8 cellular contexts compared by ENCODE assay signal in genomic region chr12:66189476-66189823, GRCh38. TPM values are rescaled to one million over a fixed set of nuclear protein-coding genes. Genes with fewer than 3 reads are reported as not detected.
A peak's percentile ranks its signal among the peaks of the same experiment; 100 is the strongest.
DNase-seq lines count a peak whose midpoint lies in the region; ATAC-seq and TF ChIP-seq lines count a peak whose summit lies in the region.

No MANE protein-coding gene starts in this region.

- H3K4me3 Mint-ChIP-seq in T-helper 1 cell treated with Interleukin-12 subunit alpha and Interleukin-12 subunit beta and Interleukin-4 antibody, amounts not matched to agents 30 μg/mL and 1 μg/mL, for 36 hours, result peak overlapping the region; percentile 63
- H3K4me3 Mint-ChIP-seq in stimulated activated memory B cell treated with anti-CD40 and anti-IgM and Interleukin-4, amounts not matched to agents 10 μg/mL and 1 μg/mL and 100 μg/mL, for 72 hours, result peak overlapping the region; percentile 28

- peaks cover 21% of the 10 kb centered on the region for H3K27me3 Mint-ChIP-seq in T-helper 1 cell treated with Interleukin-12 subunit alpha and Interleukin-12 subunit beta and Interleukin-4 antibody, amounts not matched to agents 30 μg/mL and 1 μg/mL, for 36 hours (ENCODE audit: low read depth)
- H3K27me3 Mint-ChIP-seq in stimulated activated memory B cell treated with anti-CD40 and anti-IgM and Interleukin-4, amounts not matched to agents 10 μg/mL and 1 μg/mL and 100 μg/mL, for 72 hours, result peaks cover 69% of the 10 kb centered on the region

- no peaks in the 10 kb centered on the region for H3K27me3 ChIP-seq in RWPE2 (ENCODE audit: insufficient read depth, poor library complexity, severe bottlenecking)
- no peaks in the 10 kb centered on the region for H3K27me3 ChIP-seq in right cardiac atrium (ENCODE audit: control insufficient read depth, insufficient read depth)

- peaks cover 34% of the 10 kb centered on the region for H3K4me1 Mint-ChIP-seq in T-helper 1 cell treated with Interleukin-12 subunit alpha and Interleukin-12 subunit beta and Interleukin-4 antibody, amounts not matched to agents 30 μg/mL and 1 μg/mL, for 36 hours (ENCODE audit: low read depth)
- H3K4me1 Mint-ChIP-seq in stimulated activated memory B cell treated with anti-CD40 and anti-IgM and Interleukin-4, amounts not matched to agents 10 μg/mL and 1 μg/mL and 100 μg/mL, for 72 hours, result peaks cover 12% of the 10 kb centered on the region

- no peak for TF ChIP-seq CTCF in RWPE2 (IDR thresholded peaks at IDR 0.05; ENCODE audit: poor library complexity, severe bottlenecking)

- no peak for ATAC-seq in RWPE2 (ENCODE audit: low read depth)
- ATAC-seq in right cardiac atrium, result no peak
- ATAC-seq in stimulated activated memory B cell treated with anti-CD40 and anti-IgM and Interleukin-4, amounts not matched to agents 10 μg/mL and 1 μg/mL and 100 μg/mL, for 72 hours, result no peak
- no peak for ATAC-seq in GM21717 (IDR thresholded peaks at IDR 0.05; ENCODE audit: unreplicated experiment)

- no peaks in the 10 kb centered on the region for H3K36me3 ChIP-seq in RWPE2 (ENCODE audit: low read depth)

- peaks cover 3% of the 10 kb centered on the region for H3K9me3 Mint-ChIP-seq in T-helper 1 cell treated with Interleukin-12 subunit alpha and Interleukin-12 subunit beta and Interleukin-4 antibody, amounts not matched to agents 30 μg/mL and 1 μg/mL, for 36 hours
- H3K9me3 Mint-ChIP-seq in stimulated activated memory B cell treated with anti-CD40 and anti-IgM and Interleukin-4, amounts not matched to agents 10 μg/mL and 1 μg/mL and 100 μg/mL, for 72 hours, result peaks cover 7% of the 10 kb centered on the region

- intact Hi-C loops in right cardiac atrium (cut with DNase I), result no loop called here

- H3K36me3 Mint-ChIP-seq in T-helper 1 cell treated with Interleukin-12 subunit alpha and Interleukin-12 subunit beta and Interleukin-4 antibody, amounts not matched to agents 30 μg/mL and 1 μg/mL, for 36 hours (ENCODE audit: low read depth), result peaks cover 6% of the 10 kb centered on the region
- peaks cover 9% of the 10 kb centered on the region for H3K36me3 Mint-ChIP-seq in stimulated activated memory B cell treated with anti-CD40 and anti-IgM and Interleukin-4, amounts not matched to agents 10 μg/mL and 1 μg/mL and 100 μg/mL, for 72 hours

- H3K27ac ChIP-seq in RWPE2 (ENCODE audit: poor library complexity, severe bottlenecking) (no peak overlapping the region), right cardiac atrium (ENCODE audit: low read length) (peak overlapping the region; percentile 84)

- H3K27ac Mint-ChIP-seq in T-helper 1 cell treated with Interleukin-12 subunit alpha and Interleukin-12 subunit beta and Interleukin-4 antibody, amounts not matched to agents 30 μg/mL and 1 μg/mL, for 36 hours, result no peak overlapping the region
- no peak overlapping the region for H3K27ac Mint-ChIP-seq in stimulated activated memory B cell treated with anti-CD40 and anti-IgM and Interleukin-4, amounts not matched to agents 10 μg/mL and 1 μg/mL and 100 μg/mL, for 72 hours

- peak overlapping the region; percentile 40 for H3K4me3 ChIP-seq in RWPE2 (ENCODE audit: severe bottlenecking)
- H3K4me3 ChIP-seq in right cardiac atrium (ENCODE audit: low read length), result peak overlapping the region; percentile 81

- H3K9me3 ChIP-seq in RWPE2 (ENCODE audit: severe bottlenecking), result no peaks in the 10 kb centered on the region
- H3K9me3 ChIP-seq in right cardiac atrium (ENCODE audit: control insufficient read depth, low read length), result no peaks in the 10 kb centered on the region

- DNase-seq in T-helper 1 cell, result no peak
- no peak for DNase-seq in RWPE2 (ENCODE audit: low spot score)
- DNase-seq in right cardiac atrium, result no peak
- DNase-seq in stimulated activated CD4-positive, alpha-beta T cell treated with anti-CD3 and anti-CD28 coated beads, Interleukin-4, amount 100 ng/mL, for 24 hours, result no peak
- DNase-seq in SHP77 (lab: John Stamatoyannopoulos, UW), result no peak

- H3K4me1 ChIP-seq in RWPE2 (ENCODE audit: insufficient read depth, poor library complexity, severe bottlenecking) (peaks cover 7% of the 10 kb centered on the region), right cardiac atrium (ENCODE audit: control insufficient read depth, insufficient read depth, low read length) (peaks cover 3% of the 10 kb centered on the region)

- WGBS in right cardiac atrium, result 8% methylated on average over 21 of the region's 21 CpGs

RNA-seq across cellular contexts. Expression of gene IRAK3, which starts 0.4 kb away (rescaled TPM):
- total RNA-seq in right cardiac atrium, result 10 to 100 TPM in 1 of 4 donors, 1 to 10 TPM in 3; 6.7 to 17.0 (median 9.3) TPM
- 4.1 TPM for polyA plus RNA-seq in right cardiac atrium

RNA-seq across cellular contexts. Expression of gene TMBIM4, which starts 19.7 kb away (rescaled TPM):
- 100 to 1,000 TPM in 1 of 4 donors, 10 to 100 TPM in 3; 86.4 to 107 (median 89.6) TPM for total RNA-seq in right cardiac atrium
- polyA plus RNA-seq in right cardiac atrium, result 178 TPM

RNA-seq across cellular contexts. Expression of gene LLPH, which starts 58.9 kb away (rescaled TPM):
- 10 to 100 TPM; 16.4 to 20.5 (median 17.6) TPM for total RNA-seq in right cardiac atrium
- 16.6 TPM for polyA plus RNA-seq in right cardiac atrium
